9 cellular contexts compared by ENCODE assay signal in genomic region chr9:109968702-109969450, GRCh38.
DNase-seq lines count a peak whose midpoint lies in the region; ATAC-seq and TF ChIP-seq lines count a peak whose summit lies in the region.
"Had no signal": no experiment of that assay in that cellular context is flagged by ENCODE, and none has a peak within 500 bp of the region (broad histone marks: within the 10 kb centered on the region; RNA-seq: fewer than 3 reads in every experiment).

No MANE protein-coding gene starts in this region.

- no peaks in the 10 kb centered on the region for H3K36me3 ChIP-seq in DND-41 (ENCODE audit: insufficient read depth, low read length)
- no peaks in the 10 kb centered on the region; the same call in 1 of the 2 replicates for H3K36me3 ChIP-seq in IMR-90 (ENCODE audit: control insufficient read depth, insufficient read depth, low read length)

- BruUV-seq in IMR-90 (replicated peaks; lab: Mats Ljungman, UMichigan), result no TSS peak

- H3K79me2 ChIP-seq in DND-41 (ENCODE audit: insufficient read depth, low read length), result no peaks in the 10 kb centered on the region

- peak overlapping the region; percentile 62 for H2BK5ac ChIP-seq in IMR-90 (ENCODE audit: low read depth, low read length, poor library complexity, severe bottlenecking)

- no peak overlapping the region for H3K56ac ChIP-seq in IMR-90 (ENCODE audit: extremely low read depth, insufficient read depth, low read length)

- H3K18ac ChIP-seq in IMR-90 (ENCODE audit: low read depth, low read length), result peak overlapping the region; percentile 55

- peak overlapping the region; percentile 24; the same call in 1 of the 3 replicates for H2BK15ac ChIP-seq in IMR-90 (ENCODE audit: low read depth, low read length)

- H2AK9ac ChIP-seq in IMR-90 (replicated peaks; ENCODE audit: low read depth, low read length, poor library complexity), result no peak overlapping the region

- CTCF ChIA-PET in IMR-90 (lab: Yijun Ruan, JAX), result interaction anchor here (0.5 to 1.2 kb wide), 4 partner anchors 8 to 66 kb away, joined by 3 to 11 read pairs (median 4); no protein-coding TSS in a partner anchor

- H3K23ac ChIP-seq in IMR-90 (ENCODE audit: low read depth, low read length), result 0 out of 2 replicates have a peak overlapping the region, but pooled peaks have one; percentile 1

- no peak overlapping the region for H3K4me3 ChIP-seq in DND-41 (ENCODE audit: low read depth in 1 of 2, low read length in 2 of 2)
- no peak overlapping the region for H3K4me3 ChIP-seq in IMR-90 (ENCODE audit: insufficient read depth, low read depth, low read length)

- no peaks in the 10 kb centered on the region for H3K9me3 ChIP-seq in DND-41 (ENCODE audit: insufficient read depth, low read length, severe bottlenecking)
- no peaks in the 10 kb centered on the region for H3K9me3 ChIP-seq in IMR-90 (ENCODE audit: control insufficient read depth, insufficient read depth, low read length)

- peak overlapping the region; percentile 45 for H4K91ac ChIP-seq in IMR-90 (ENCODE audit: insufficient read depth, low read depth, low read length)

- H3K9ac ChIP-seq in DND-41 (ENCODE audit: low read depth, low read length), result no peak overlapping the region
- H3K9ac ChIP-seq in IMR-90 (ENCODE audit: low read depth, low read length), result no peak overlapping the region
- H3K9ac ChIP-seq: KMS-11 had no signal

- H3K14ac ChIP-seq in IMR-90 (replicated peaks; ENCODE audit: low read depth, low read length), result peak overlapping the region; percentile 30; the same call in 1 of the 2 replicates

- dilution Hi-C loops in IMR-90 (cut with HindIII; ENCODE audit: low sequenced_read_pairs, unreplicated experiment), result no loop called here

- ATAC-seq in DND-41 (ENCODE audit: insufficient read depth, low read depth) (peak; percentile 43; the same call in 1 of the 3 replicates), IMR-90 (ENCODE audit: low read depth) (peak; percentile 79), GM18861 (IDR thresholded peaks at IDR 0.05; ENCODE audit: unreplicated experiment) (no peak), HG02840 (IDR thresholded peaks at IDR 0.05; ENCODE audit: low FRiP score, unreplicated experiment) (no peak), HG02588 (IDR thresholded peaks at IDR 0.05; ENCODE audit: unreplicated experiment) (no peak)

- H3K27me3 ChIP-seq in DND-41 (ENCODE audit: insufficient read depth, low read length, poor library complexity), result no peaks in the 10 kb centered on the region
- no peaks in the 10 kb centered on the region for H3K27me3 ChIP-seq in IMR-90 (ENCODE audit: control insufficient read depth, insufficient read depth, low read length)

- H3K4ac ChIP-seq in IMR-90 (ENCODE audit: low read depth, low read length), result peak overlapping the region; percentile 73

- peak; percentile 17 for TF ChIP-seq CTCF in DND-41 (IDR thresholded peaks at IDR 0.05; ENCODE audit: borderline replicate concordance, extremely low read depth, low read length, poor library complexity, severe bottlenecking)
- peak; percentile 34; the same call in 1 of the 2 replicates for TF ChIP-seq CTCF in IMR-90 (conservative IDR thresholded peaks at IDR 0.05; ENCODE audit: low read depth, low read length)

- H4K20me1 ChIP-seq in DND-41 (ENCODE audit: insufficient read depth, low read length) (no peaks in the 10 kb centered on the region), IMR-90 (ENCODE audit: insufficient read depth, low read length) (peaks cover 7% of the 10 kb centered on the region; the same call in 1 of the 2 replicates)

- H3K4me2 ChIP-seq in DND-41 (ENCODE audit: insufficient read depth, low read length) (no peak overlapping the region), IMR-90 (ENCODE audit: low read depth, low read length) (peak overlapping the region; percentile 42; the same call in 1 of the 2 replicates)
- H3K4me2 ChIP-seq: KMS-11 had no signal

- 63% methylated on average over 2 of the region's 9 CpGs; no CpG with 5 or more reads in 1 of the 2 experiments for WGBS in IMR-90 (ENCODE audit: extremely low coverage in 2 of 2, insufficient read length in 1 of 2), 2 experiments

- H4K5ac ChIP-seq in IMR-90 (ENCODE audit: low read depth, low read length), result peak overlapping the region; percentile 77

- H2BK20ac ChIP-seq in IMR-90 (ENCODE audit: low read depth, low read length), result peak overlapping the region; percentile 62

- DNase-seq in DND-41 (no peak), IMR-90 (peak; percentile 54), T47D (ENCODE audit: low read depth in 1 of 2, low spot score in 1 of 2) (peak; percentile 30 to 68), medulla oblongata (ENCODE audit: extremely low spot score) (peak; percentile 26), NCI-H187 treated with DMSO at 0.1 percent for 48 hours (lab: John Stamatoyannopoulos, UW) (no peak)

- no peak overlapping the region for H3K27ac ChIP-seq in DND-41 (ENCODE audit: low read length)
- peak overlapping the region; percentile 54 for H3K27ac ChIP-seq in IMR-90 (ENCODE audit: insufficient read depth, low read length)
- H3K27ac ChIP-seq: KMS-11 had no signal

- peak overlapping the region; percentile 79 for H2BK120ac ChIP-seq in IMR-90 (ENCODE audit: low read depth, low read length)

- TF ChIP-seq RAD21 in IMR-90 (IDR thresholded peaks at IDR 0.05; ENCODE audit: low read length), result peak; percentile 45

- peaks cover 15 to 67% of the 10 kb centered on the region in 2 experiments for H3K79me1 ChIP-seq in IMR-90 (ENCODE audit: low read depth in 1 of 2, low read length in 2 of 2)

- H2AFZ ChIP-seq in DND-41 (ENCODE audit: low read depth, low read length), result no peak overlapping the region
- H2AFZ ChIP-seq in IMR-90 (replicated peaks; ENCODE audit: low read length, poor library complexity), result peak overlapping the region; percentile 56

- H3K9me1 ChIP-seq in IMR-90 (ENCODE audit: insufficient read depth, low read length), result peaks cover 22% of the 10 kb centered on the region

- in situ Hi-C loops in IMR-90 (cut with MboI; ENCODE audit: low sequenced_read_pairs), result no loop called here
- in situ Hi-C loops in T47D (cut with HindIII; ENCODE audit: low pct_unique_long_range_greater_than_20kb, low sequenced_read_pairs), result no loop called here

- no peak for TF ChIP-seq POLR2A in IMR-90 (IDR thresholded peaks at IDR 0.05; ENCODE audit: low read depth, low read length)

- POLR2A ChIA-PET in IMR-90 (lab: Charles Lee; ENCODE audit: unreplicated experiment), result interaction anchor here (0.5 to 1.0 kb wide), 2 partner anchors 9 to 162 kb away, joined by 3 to 4 read pairs; no protein-coding TSS in a partner anchor

- intact Hi-C loops in IMR-90 (cut with micrococcal nuclease), result loop anchor here (5.0 kb wide), 2 partner anchors 83 to 183 kb away; no protein-coding TSS in a partner anchor

- peak overlapping the region; percentile 89 for H2AK5ac ChIP-seq in IMR-90 (ENCODE audit: low read depth, low read length)

- no peaks in the 10 kb centered on the region for H3K4me1 ChIP-seq in DND-41 (ENCODE audit: insufficient read depth, low read length)
- peaks cover 22% of the 10 kb centered on the region for H3K4me1 ChIP-seq in IMR-90 (ENCODE audit: control insufficient read depth, insufficient read depth, low read length)

- peak overlapping the region; percentile 49 to 71 for H4K8ac ChIP-seq in IMR-90 (ENCODE audit: low read depth in 2 of 2, low read length in 2 of 2)

TF ChIP-seq in IMR-90, 13 proteins besides CTCF, POLR2A, EP300 and RAD21:
- peak; percentile 26; the same call in 1 of the 2 replicates for TF ChIP-seq SMC3 (IDR thresholded peaks at IDR 0.05; ENCODE audit: low read depth, low read length)
- no peak for TF ChIP-seq RFX5 (IDR thresholded peaks at IDR 0.05; ENCODE audit: low read depth, low read length)
- no peak for TF ChIP-seq BHLHE40 (IDR thresholded peaks at IDR 0.05; ENCODE audit: low read depth, low read length)
- TF ChIP-seq MAZ (IDR thresholded peaks at IDR 0.05; ENCODE audit: borderline replicate concordance, low read depth, low read length), result no peak
- TF ChIP-seq NFE2L2 (IDR thresholded peaks at IDR 0.05; ENCODE audit: low read depth, low read length), result no peak
- no peak for TF ChIP-seq MAFK (IDR thresholded peaks at IDR 0.05; ENCODE audit: low read depth, low read length)
- no peak for TF ChIP-seq CHD1 (IDR thresholded peaks at IDR 0.05; ENCODE audit: low read depth, low read length)
TF ChIP-seq in IMR-90: peak in this region for 1.

Comparison
In these comparisons a context has a peak if more than half of its experiments do, and no peak if none do; other contexts are left out.
1. ATAC-seq: peak in DND-41 (single experiment) and IMR-90 (single experiment); none in GM18861 (single experiment), HG02840 (single experiment) and HG02588 (single experiment).
2. DNase-seq: peak in IMR-90 (single experiment), T47D (2 of 2) and medulla oblongata (single experiment); none in DND-41 (single experiment) and NCI-H187 treated with DMSO at 0.1 percent for 48 hours (single experiment).